In genomic region chr4:125550769-125551168, GRCh38 we compare ENCODE assay signal across 30 cellular contexts.
"Had no signal": no experiment of that assay in that cellular context is flagged by ENCODE, and none has a peak within 500 bp of the region (broad histone marks: within the 10 kb centered on the region; RNA-seq: fewer than 3 reads in every experiment).

No MANE protein-coding gene starts in this region.

- ATAC-seq: activated naive CD4-positive, alpha-beta T cell treated with anti-CD3 and anti-CD28 coated beads, Interleukin-2, amount 50 U/mL, for 72 hours; activated T-cell treated with anti-CD3 and anti-CD28 coated beads, Interleukin-2, amount 50 U/mL, for 72 hours; esophagus mucosa; heart left ventricle; WTC11 had no signal

- H3K4me3 ChIP-seq: ascending aorta, breast epithelium, cardiac muscle cell, coronary artery, dorsolateral prefrontal cortex, heart left ventricle had no signal

- H3K36me3 Mint-ChIP-seq: activated naive CD4-positive, alpha-beta T cell treated with anti-CD3 and anti-CD28 coated beads, Interleukin-2, amount 10 ng/mL, durations not matched to agents 7 days and 5 days; activated naive CD4-positive, alpha-beta T cell treated with anti-CD3 and anti-CD28 coated beads, Interleukin-2, amount 50 U/mL, for 72 hours; activated naive CD8-positive, alpha-beta T cell treated with anti-CD3 and anti-CD28 coated beads, Interleukin-2, amount 10 ng/mL, durations not matched to agents 7 days and 5 days; brain had no signal

- H3K27ac Mint-ChIP-seq: activated CD4-positive, alpha-beta memory T cell treated with anti-CD3 and anti-CD28 coated beads, Interleukin-2, amount 10 ng/mL, durations not matched to agents 7 days and 5 days; activated CD4-positive, alpha-beta T cell treated with anti-CD3 and anti-CD28 coated beads, Interleukin-2, amount 10 ng/mL, durations not matched to agents 7 days and 5 days; activated naive CD4-positive, alpha-beta T cell treated with anti-CD3 and anti-CD28 coated beads, Interleukin-2, amount 10 ng/mL, durations not matched to agents 7 days and 5 days; activated naive CD4-positive, alpha-beta T cell treated with anti-CD3 and anti-CD28 coated beads, Interleukin-2, amount 50 U/mL, for 72 hours; activated naive CD8-positive, alpha-beta T cell treated with anti-CD3 and anti-CD28 coated beads, Interleukin-2, amount 10 ng/mL, durations not matched to agents 7 days and 5 days; activated T-cell treated with anti-CD3 and anti-CD28 coated beads, Interleukin-2, amount 50 U/mL, for 24 hours; activated T-cell treated with anti-CD3 and anti-CD28 coated beads, Interleukin-2, amount 50 U/mL, for 72 hours; brain; dendritic cell treated with granulocyte-macrophage colony-stimulating factor and Interleukin-4, amounts not matched to agents 40 ng/mL and 50 ng/mL, for 4 days; endodermal cell; WTC11 had no signal

- H3K27ac ChIP-seq: ascending aorta, breast epithelium, cardiac muscle cell, coronary artery, dorsolateral prefrontal cortex, heart left ventricle had no signal

- H3K4me1 ChIP-seq: ascending aorta, breast epithelium, heart left ventricle had no signal

- DNase-seq: activated CD4-positive, alpha-beta memory T cell treated with anti-CD3 and anti-CD28 coated beads, Interleukin-2, amount 10 ng/mL, durations not matched to agents 7 days and 5 days; activated CD4-positive, alpha-beta T cell treated with anti-CD3 and anti-CD28 coated beads for 1 hour; activated CD4-positive, alpha-beta T cell treated with anti-CD3 and anti-CD28 coated beads for 4 hours; activated CD4-positive, alpha-beta T cell treated with anti-CD3 and anti-CD28 coated beads, Interleukin-2, amount 10 ng/mL, durations not matched to agents 7 days and 5 days; activated CD4-positive, alpha-beta T cell treated with anti-CD3 and anti-CD28 coated beads, Interleukin-2, amount 50 U/mL, for 4 hours; activated CD8-positive, alpha-beta memory T cell treated with anti-CD3 and anti-CD28 coated beads, Interleukin-2, amount 50 U/mL, for 48 hours; activated gamma-delta T cell; activated naive CD4-positive, alpha-beta T cell; activated naive CD4-positive, alpha-beta T cell treated with anti-CD3 and anti-CD28 coated beads, Interleukin-2, amount 10 ng/mL, durations not matched to agents 7 days and 5 days; activated naive CD8-positive, alpha-beta T cell treated with anti-CD3 and anti-CD28 coated beads, Interleukin-2, amount 10 ng/mL, durations not matched to agents 7 days and 5 days; activated T-cell treated with anti-CD3 and anti-CD28 coated beads for 4 hours; activated T-cell treated with anti-CD3 and anti-CD28 coated beads, Interleukin-2, amount 50 U/mL, for 24 hours; activated T-cell treated with anti-CD3 and anti-CD28 coated beads, Interleukin-2, amount 50 U/mL, for 72 hours; dorsolateral prefrontal cortex; effector memory CD4-positive, alpha-beta T cell; endodermal cell; foreskin fibroblast; glutamatergic neuron; heart left ventricle; T-helper 2 cell had no signal

- H3K9me3 Mint-ChIP-seq: activated CD4-positive, alpha-beta memory T cell treated with anti-CD3 and anti-CD28 coated beads, Interleukin-2, amount 10 ng/mL, durations not matched to agents 7 days and 5 days; activated naive CD8-positive, alpha-beta T cell treated with anti-CD3 and anti-CD28 coated beads, Interleukin-2, amount 10 ng/mL, durations not matched to agents 7 days and 5 days had no signal

- H3K27me3 ChIP-seq: ascending aorta, breast epithelium, cardiac muscle cell, heart left ventricle had no signal

- H3K36me3 ChIP-seq: ascending aorta, breast epithelium, cardiac muscle cell, heart left ventricle had no signal

- H3K4me3 Mint-ChIP-seq: activated CD4-positive, alpha-beta memory T cell treated with anti-CD3 and anti-CD28 coated beads, Interleukin-2, amount 10 ng/mL, durations not matched to agents 7 days and 5 days; activated CD4-positive, alpha-beta T cell treated with anti-CD3 and anti-CD28 coated beads, Interleukin-2, amount 10 ng/mL, durations not matched to agents 7 days and 5 days; activated naive CD4-positive, alpha-beta T cell treated with anti-CD3 and anti-CD28 coated beads, Interleukin-2, amount 10 ng/mL, durations not matched to agents 7 days and 5 days; activated naive CD8-positive, alpha-beta T cell treated with anti-CD3 and anti-CD28 coated beads, Interleukin-2, amount 10 ng/mL, durations not matched to agents 7 days and 5 days; activated T-cell treated with anti-CD3 and anti-CD28 coated beads, Interleukin-2, amount 50 U/mL, for 24 hours; activated T-cell treated with anti-CD3 and anti-CD28 coated beads, Interleukin-2, amount 50 U/mL, for 72 hours; brain; central memory CD8-positive, alpha-beta T cell; dendritic cell treated with granulocyte-macrophage colony-stimulating factor and Interleukin-4, amounts not matched to agents 40 ng/mL and 50 ng/mL, for 4 days; endodermal cell; WTC11 had no signal

- H3K4me1 Mint-ChIP-seq: activated CD4-positive, alpha-beta memory T cell treated with anti-CD3 and anti-CD28 coated beads, Interleukin-2, amount 10 ng/mL, durations not matched to agents 7 days and 5 days; activated CD4-positive, alpha-beta T cell treated with anti-CD3 and anti-CD28 coated beads, Interleukin-2, amount 10 ng/mL, durations not matched to agents 7 days and 5 days; activated naive CD4-positive, alpha-beta T cell treated with anti-CD3 and anti-CD28 coated beads, Interleukin-2, amount 10 ng/mL, durations not matched to agents 7 days and 5 days; activated naive CD8-positive, alpha-beta T cell treated with anti-CD3 and anti-CD28 coated beads, Interleukin-2, amount 10 ng/mL, durations not matched to agents 7 days and 5 days; brain; central memory CD8-positive, alpha-beta T cell; endodermal cell; WTC11 had no signal

- H3K9me3 ChIP-seq: ascending aorta had no signal

- H3K27me3 Mint-ChIP-seq: activated CD4-positive, alpha-beta memory T cell treated with anti-CD3 and anti-CD28 coated beads, Interleukin-2, amount 10 ng/mL, durations not matched to agents 7 days and 5 days; activated CD4-positive, alpha-beta T cell treated with anti-CD3 and anti-CD28 coated beads, Interleukin-2, amount 10 ng/mL, durations not matched to agents 7 days and 5 days; activated naive CD4-positive, alpha-beta T cell treated with anti-CD3 and anti-CD28 coated beads, Interleukin-2, amount 10 ng/mL, durations not matched to agents 7 days and 5 days; activated naive CD8-positive, alpha-beta T cell treated with anti-CD3 and anti-CD28 coated beads, Interleukin-2, amount 10 ng/mL, durations not matched to agents 7 days and 5 days; activated T-cell treated with anti-CD3 and anti-CD28 coated beads, Interleukin-2, amount 50 U/mL, for 24 hours; brain; central memory CD8-positive, alpha-beta T cell; dendritic cell treated with granulocyte-macrophage colony-stimulating factor and Interleukin-4, amounts not matched to agents 40 ng/mL and 50 ng/mL, for 4 days had no signal
